8 cellular contexts compared by ENCODE assay signal in the genomic region with DNA sequence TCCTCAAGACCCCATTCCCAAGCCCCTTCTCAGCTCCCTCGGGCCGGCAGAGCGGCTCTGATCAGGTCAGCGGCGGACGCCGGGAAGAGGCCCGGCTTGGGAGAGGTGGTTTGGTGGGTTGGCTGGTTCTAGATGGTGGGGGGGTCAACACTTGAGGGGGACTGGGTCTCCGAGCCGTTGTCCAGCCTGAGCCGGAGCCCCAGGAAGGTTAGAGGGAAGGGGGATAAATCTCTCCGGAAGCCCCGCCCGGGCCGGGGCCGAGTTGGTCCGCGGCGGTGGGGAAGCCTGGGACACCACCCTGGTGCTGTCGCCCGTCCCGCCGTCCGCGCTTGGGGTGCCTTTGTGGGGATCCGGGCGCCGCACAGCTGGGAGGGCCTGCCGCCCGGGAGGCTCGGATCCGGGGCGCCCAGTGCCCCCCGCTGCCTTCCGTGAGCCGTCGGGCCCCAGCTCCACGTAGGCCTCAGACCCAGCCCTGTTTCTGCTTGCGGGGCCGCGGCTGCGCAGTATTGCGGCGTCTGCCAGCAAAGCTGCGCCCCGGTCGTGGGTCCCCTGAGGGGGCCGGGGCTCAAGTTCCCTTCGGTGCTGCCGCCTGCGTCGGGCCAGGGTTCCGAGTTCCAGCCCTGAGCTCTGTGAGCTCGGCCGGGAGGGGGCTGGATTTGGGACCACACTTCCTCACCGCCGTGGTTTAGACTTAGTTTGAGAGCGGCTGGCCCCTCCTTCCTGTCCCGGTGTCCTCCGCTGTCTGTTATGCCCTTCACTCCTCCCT. TPM values are rescaled to one million over a fixed set of nuclear protein-coding genes. Genes with fewer than 3 reads are reported as not detected.
A peak's percentile ranks its signal among the peaks of the same experiment; 100 is the strongest.
DNase-seq lines count a peak whose midpoint lies in the region; ATAC-seq, FAIRE-seq and TF ChIP-seq lines count a peak whose summit lies in the region.

No MANE protein-coding gene starts in this region.

- H3K9ac ChIP-seq in HepG2 (ENCODE audit: insufficient read depth, low read depth, low read length): peak overlapping the region; percentile 99

- H3K4me1 Mint-ChIP-seq in T-helper 2 cell treated with Interferon-gamma antibody and Interleukin-4, amounts not matched to agents 5 μg/mL and 100 μg/mL, for 36 hours (ENCODE audit: low read depth): peaks cover 31% of the 10 kb centered on the region
- H3K4me1 Mint-ChIP-seq in chondrocyte (ENCODE audit: low read depth): peaks cover 41% of the 10 kb centered on the region

- TSS peak; percentile 50 for BruUV-seq in HepG2 (replicated peaks; lab: Mats Ljungman, UMichigan)

- CTCF ChIA-PET in HepG2 (lab: Yijun Ruan, JAX; ENCODE audit: low intra/inter-chr PET ratio, low total read pairs): no interaction called here

- peaks cover 4 to 9% of the 10 kb centered on the region in 2 experiments; a peak in 3 of 5 replicates for H3K36me3 ChIP-seq in HepG2 (replicated peaks in 1 of 2; ENCODE audit: control insufficient read depth in 1 of 2, insufficient read depth in 2 of 2, low read length in 2 of 2)

- peaks cover 40% of the 10 kb centered on the region for H3K79me2 ChIP-seq in HepG2 (ENCODE audit: insufficient read depth, low read length)

- peaks cover 37% of the 10 kb centered on the region for H3K36me3 Mint-ChIP-seq in T-helper 2 cell treated with Interferon-gamma antibody and Interleukin-4, amounts not matched to agents 5 μg/mL and 100 μg/mL, for 36 hours (ENCODE audit: low read depth)
- H3K36me3 Mint-ChIP-seq in chondrocyte (ENCODE audit: low read depth): peaks cover 10% of the 10 kb centered on the region

- no peaks in the 10 kb centered on the region for H3K9me3 Mint-ChIP-seq in T-helper 2 cell treated with Interferon-gamma antibody and Interleukin-4, amounts not matched to agents 5 μg/mL and 100 μg/mL, for 36 hours
- H3K9me3 Mint-ChIP-seq in chondrocyte (ENCODE audit: low read depth): no peaks in the 10 kb centered on the region

- ATAC-seq in GM18870 (IDR thresholded peaks at IDR 0.05; ENCODE audit: unreplicated experiment) (peak; percentile 45), HG03066 (IDR thresholded peaks at IDR 0.05; ENCODE audit: low read depth, unreplicated experiment) (peak; percentile 57), HepG2 (peak; percentile 77)

- H3K9me3 ChIP-seq in HepG2 (ENCODE audit: low read length): no peaks in the 10 kb centered on the region

- peaks cover 36% of the 10 kb centered on the region for H3K4me1 ChIP-seq in HepG2 (ENCODE audit: insufficient read depth, low read length)

- H3K27ac Mint-ChIP-seq in T-helper 2 cell treated with Interferon-gamma antibody and Interleukin-4, amounts not matched to agents 5 μg/mL and 100 μg/mL, for 36 hours: peak overlapping the region; percentile 98
- H3K27ac Mint-ChIP-seq in chondrocyte (ENCODE audit: unreplicated experiment): peak overlapping the region; percentile 97

- no peaks in the 10 kb centered on the region; a peak in 1 of 5 replicates for H3K27me3 ChIP-seq in HepG2 (ENCODE audit: control insufficient read depth in 1 of 2, insufficient read depth in 2 of 2, low read length in 2 of 2)

- H3K4me2 ChIP-seq in HepG2 (ENCODE audit: low read depth, low read length): peak overlapping the region; percentile 99

- intact Hi-C loops in HepG2 (cut with micrococcal nuclease; ENCODE audit: unreplicated experiment): loop anchor here (2.0 kb wide), 1 partner anchor 15 kb away; no protein-coding TSS in a partner anchor

- DNase-seq in T-helper 2 cell treated with Interferon-gamma antibody and Interleukin-4, amounts not matched to agents 5 μg/mL and 100 μg/mL, for 36 hours (ENCODE audit: low spot score): peak; percentile 77
- DNase-seq in chondrocyte (ENCODE audit: low spot score) (no peak), HepG2 (ENCODE audit: low spot score) (peak; percentile 61), OCI-M2 (lab: John Stamatoyannopoulos, UW; ENCODE audit: unreplicated experiment) (no peak), DMS114 treated with DMSO at 0.1 percent for 48 hours (lab: John Stamatoyannopoulos, UW; ENCODE audit: unreplicated experiment) (no peak)
- DNase-seq in stimulated activated CD4-positive, alpha-beta T cell treated with anti-CD3 and anti-CD28 coated beads, TNF-alpha, amount 100 ng/mL, for 1 hour (ENCODE audit: low read depth in 3 of 3, low spot score in 1 of 3): peak; percentile 38 to 56 (median 48)

- H3K4me3 ChIP-seq in HepG2 (replicated peaks in 1 of 3; ENCODE audit: insufficient read depth in 1 of 3, low read depth in 2 of 3, low read length in 3 of 3): peak overlapping the region; percentile 86 to 97 (median 94)

- H3K4me3 Mint-ChIP-seq in T-helper 2 cell treated with Interferon-gamma antibody and Interleukin-4, amounts not matched to agents 5 μg/mL and 100 μg/mL, for 36 hours: peak overlapping the region; percentile 98
- peak overlapping the region; percentile 98 for H3K4me3 Mint-ChIP-seq in chondrocyte (ENCODE audit: unreplicated experiment)

- no peak for TF ChIP-seq CTCF in chondrocyte (IDR thresholded peaks at IDR 0.05)
- peak; percentile 29 for TF ChIP-seq CTCF in HepG2 (CRISPR knock-in tag; IDR thresholded peaks at IDR 0.05)

- no peak overlapping the region for H2AFZ ChIP-seq in HepG2 (ENCODE audit: low read length)

- FAIRE-seq in HepG2 (lab: Jason Lieb, UNC): peak; percentile 51

- no peak; the same call in 1 of the 2 replicates for TF ChIP-seq RAD21 in HepG2 (CRISPR knock-in tag; IDR thresholded peaks at IDR 0.05)

- TF ChIP-seq EP300 in HepG2 (IDR thresholded peaks at IDR 0.05; ENCODE audit: low read depth in 2 of 2, low read length in 2 of 2) (no peak), HepG2 (CRISPR knock-in tag; IDR thresholded peaks at IDR 0.05; ENCODE audit: borderline replicate concordance) (no peak)

- peak overlapping the region; percentile 90 for H3K27ac ChIP-seq in HepG2 (ENCODE audit: extremely low read length, insufficient read depth, low read length)

- peak; percentile 71 to 73; a peak in 3 of 4 replicates for TF ChIP-seq POLR2A in HepG2 (IDR thresholded peaks at IDR 0.05; ENCODE audit: insufficient read depth in 1 of 2, low read depth in 2 of 2, low read length in 2 of 2)

- in situ Hi-C loops in HepG2 (cut with HindIII; ENCODE audit: extremely low pct_ligation_motif_present, low pct_unique_long_range_greater_than_20kb): no loop called here

- no peaks in the 10 kb centered on the region for H3K27me3 Mint-ChIP-seq in T-helper 2 cell treated with Interferon-gamma antibody and Interleukin-4, amounts not matched to agents 5 μg/mL and 100 μg/mL, for 36 hours (ENCODE audit: low read depth)
- no peaks in the 10 kb centered on the region for H3K27me3 Mint-ChIP-seq in chondrocyte (ENCODE audit: low read depth)

- POLR2A ChIA-PET in HepG2 (lab: Yijun Ruan, JAX): interaction anchor here (0.9 to 5.1 kb wide), 11 partner anchors 9 to 88 kb away, joined by 3 to 102 read pairs (median 6); a partner anchor contains a TSS

- 2% methylated on average over 10 of the region's 60 CpGs for WGBS in HepG2 (ENCODE audit: low lambda C conversion rate)

- peaks cover 17% of the 10 kb centered on the region for H4K20me1 ChIP-seq in HepG2 (ENCODE audit: insufficient read depth, low read length)

RNA-seq across cellular contexts. Expression of a gene that starts 0.6 kb away (rescaled TPM):
- 7.2 to 12.7 TPM (median 8.3 TPM) in 3 replicates for total RNA-seq in chondrocyte
- 5.7 and 7.2 TPM in 2 replicates for total RNA-seq in HepG2 (2016; rRNA removed; fragmentation: Illumina TruSeq; extraction: Trizol)
- 0.20 and 0.44 TPM in 2 replicates for total RNA-seq in HepG2 (2016; cell fraction: cytosol; rRNA removed; fragmentation: Illumina TruSeq; extraction: Trizol; ENCODE audit: low read depth)
- total RNA-seq in HepG2 (2016; cell fraction: insoluble cytoplasmic fraction; rRNA removed; fragmentation: Illumina TruSeq; extraction: Trizol): 5.4 and 6.0 TPM in 2 replicates
- 2.1 and 2.2 TPM in 2 replicates for total RNA-seq in HepG2 (2016; cell fraction: membrane; rRNA removed; fragmentation: Illumina TruSeq; extraction: Trizol)
- total RNA-seq in HepG2 (2016; cell fraction: nucleus; rRNA removed; fragmentation: Illumina TruSeq; extraction: Trizol): 10.3 and 12.8 TPM in 2 replicates
- 11.6 and 11.7 TPM in 2 replicates for polyA plus RNA-seq in HepG2 (2011; rRNA removed)
- 4.4 and 5.3 TPM in 2 replicates for polyA plus RNA-seq in HepG2 (2011; cell fraction: cytosol; rRNA removed)
- 16.4 and 22.4 TPM in 2 replicates for polyA plus RNA-seq in HepG2 (2011; cell fraction: nucleus; rRNA removed)
- polyA plus RNA-seq in HepG2 (2012): 9.0 and 15.2 TPM in 2 replicates
- 0.20 and 0.26 TPM in 2 replicates for polyA plus RNA-seq in HepG2 (2016; cell fraction: cytosol; fragmentation: Illumina TruSeq; extraction: Trizol; ENCODE audit: low read depth)
- polyA plus RNA-seq in HepG2 (2016; cell fraction: insoluble cytoplasmic fraction; fragmentation: Illumina TruSeq; extraction: Trizol; ENCODE audit: low read depth): 5.4 and 5.6 TPM in 2 replicates
- polyA plus RNA-seq in HepG2 (2016; cell fraction: membrane; fragmentation: Illumina TruSeq; extraction: Trizol; ENCODE audit: low read depth): 0.95 and 1.1 TPM in 2 replicates
- polyA plus RNA-seq in HepG2 (2016; cell fraction: nucleus; fragmentation: Illumina TruSeq; extraction: Trizol; ENCODE audit: insufficient read depth, low read depth): 27.9 and 33.0 TPM in 2 replicates
- 9.3 and 15.7 TPM in 2 replicates for polyA minus RNA-seq in HepG2 (2011; rRNA and poly(A)+ RNA removed; ENCODE audit: low replicate concordance)
- 2.7 and 3.2 TPM in 2 replicates for polyA minus RNA-seq in HepG2 (2011; cell fraction: cytosol; rRNA and poly(A)+ RNA removed)
- polyA minus RNA-seq in HepG2 (2011; cell fraction: nucleus; rRNA and poly(A)+ RNA removed): 22.7 and 24.9 TPM in 2 replicates

RNA-seq across cellular contexts. Expression of a gene that starts 17.8 kb away (rescaled TPM):
- 995 to 1,189 TPM (median 1,167 TPM) in 3 replicates for total RNA-seq in chondrocyte
- total RNA-seq in HepG2 (2016; rRNA removed; fragmentation: Illumina TruSeq; extraction: Trizol): 2,514 and 3,226 TPM in 2 replicates
- total RNA-seq in HepG2 (2016; cell fraction: cytosol; rRNA removed; fragmentation: Illumina TruSeq; extraction: Trizol; ENCODE audit: low read depth): 4,063 and 4,402 TPM in 2 replicates
- total RNA-seq in HepG2 (2016; cell fraction: insoluble cytoplasmic fraction; rRNA removed; fragmentation: Illumina TruSeq; extraction: Trizol): 2,554 and 3,310 TPM in 2 replicates
- total RNA-seq in HepG2 (2016; cell fraction: membrane; rRNA removed; fragmentation: Illumina TruSeq; extraction: Trizol): 5,165 and 5,275 TPM in 2 replicates
- total RNA-seq in HepG2 (2016; cell fraction: nucleus; rRNA removed; fragmentation: Illumina TruSeq; extraction: Trizol): 943 and 1,018 TPM in 2 replicates
- 6,141 and 6,693 TPM in 2 replicates for polyA plus RNA-seq in HepG2 (2011; rRNA removed)
- polyA plus RNA-seq in HepG2 (2011; cell fraction: cytosol; rRNA removed): 6,517 and 7,296 TPM in 2 replicates
- polyA plus RNA-seq in HepG2 (2011; cell fraction: nucleus; rRNA removed): 2,166 and 2,467 TPM in 2 replicates
- polyA plus RNA-seq in HepG2 (2012): 4,104 and 4,114 TPM in 2 replicates
- polyA plus RNA-seq in HepG2 (2016; cell fraction: cytosol; fragmentation: Illumina TruSeq; extraction: Trizol; ENCODE audit: low read depth): 3,699 and 3,997 TPM in 2 replicates
- polyA plus RNA-seq in HepG2 (2016; cell fraction: insoluble cytoplasmic fraction; fragmentation: Illumina TruSeq; extraction: Trizol; ENCODE audit: low read depth): 3,545 and 3,580 TPM in 2 replicates
- polyA plus RNA-seq in HepG2 (2016; cell fraction: membrane; fragmentation: Illumina TruSeq; extraction: Trizol; ENCODE audit: low read depth): 4,862 and 5,343 TPM in 2 replicates
- 1,515 and 1,598 TPM in 2 replicates for polyA plus RNA-seq in HepG2 (2016; cell fraction: nucleus; fragmentation: Illumina TruSeq; extraction: Trizol; ENCODE audit: insufficient read depth, low read depth)
- polyA minus RNA-seq in HepG2 (2011; rRNA and poly(A)+ RNA removed; ENCODE audit: low replicate concordance): 10,364 and 11,951 TPM in 2 replicates
- polyA minus RNA-seq in HepG2 (2011; cell fraction: cytosol; rRNA and poly(A)+ RNA removed): 2,548 and 2,636 TPM in 2 replicates
- 1,064 and 1,481 TPM in 2 replicates for polyA minus RNA-seq in HepG2 (2011; cell fraction: nucleus; rRNA and poly(A)+ RNA removed)

RNA-seq across cellular contexts. Expression of a gene that starts 38.4 kb away (rescaled TPM):
- 17.9 to 24.3 TPM (median 19.3 TPM) in 3 replicates for total RNA-seq in chondrocyte
- total RNA-seq in HepG2 (2016; rRNA removed; fragmentation: Illumina TruSeq; extraction: Trizol): 10.9 and 16.7 TPM in 2 replicates
- 3.4 and 3.6 TPM in 2 replicates for total RNA-seq in HepG2 (2016; cell fraction: cytosol; rRNA removed; fragmentation: Illumina TruSeq; extraction: Trizol; ENCODE audit: low read depth)
- total RNA-seq in HepG2 (2016; cell fraction: insoluble cytoplasmic fraction; rRNA removed; fragmentation: Illumina TruSeq; extraction: Trizol): 12.4 and 16.7 TPM in 2 replicates
- total RNA-seq in HepG2 (2016; cell fraction: membrane; rRNA removed; fragmentation: Illumina TruSeq; extraction: Trizol): 9.1 and 9.7 TPM in 2 replicates
- total RNA-seq in HepG2 (2016; cell fraction: nucleus; rRNA removed; fragmentation: Illumina TruSeq; extraction: Trizol): 11.4 and 13.1 TPM in 2 replicates
- 10.2 and 10.9 TPM in 2 replicates for polyA plus RNA-seq in HepG2 (2011; rRNA removed)
- 5.4 and 6.4 TPM in 2 replicates for polyA plus RNA-seq in HepG2 (2011; cell fraction: cytosol; rRNA removed)
- polyA plus RNA-seq in HepG2 (2011; cell fraction: nucleus; rRNA removed): 66.0 and 81.3 TPM in 2 replicates
- polyA plus RNA-seq in HepG2 (2012): 10.5 and 10.9 TPM in 2 replicates
- polyA plus RNA-seq in HepG2 (2016; cell fraction: cytosol; fragmentation: Illumina TruSeq; extraction: Trizol; ENCODE audit: low read depth): 2.6 and 3.0 TPM in 2 replicates
- polyA plus RNA-seq in HepG2 (2016; cell fraction: insoluble cytoplasmic fraction; fragmentation: Illumina TruSeq; extraction: Trizol; ENCODE audit: low read depth): 15.2 and 16.5 TPM in 2 replicates
- polyA plus RNA-seq in HepG2 (2016; cell fraction: membrane; fragmentation: Illumina TruSeq; extraction: Trizol; ENCODE audit: low read depth): 7.8 and 8.3 TPM in 2 replicates
- polyA plus RNA-seq in HepG2 (2016; cell fraction: nucleus; fragmentation: Illumina TruSeq; extraction: Trizol; ENCODE audit: insufficient read depth, low read depth): 28.6 and 33.8 TPM in 2 replicates
- 7.5 and 14.8 TPM in 2 replicates for polyA minus RNA-seq in HepG2 (2011; rRNA and poly(A)+ RNA removed; ENCODE audit: low replicate concordance)
- polyA minus RNA-seq in HepG2 (2011; cell fraction: cytosol; rRNA and poly(A)+ RNA removed): 3.3 and 3.7 TPM in 2 replicates
- 17.4 and 18.8 TPM in 2 replicates for polyA minus RNA-seq in HepG2 (2011; cell fraction: nucleus; rRNA and poly(A)+ RNA removed)

RNA-seq across cellular contexts. Expression of a gene that starts 56.5 kb away (rescaled TPM):
- total RNA-seq in chondrocyte: 4.2 to 8.1 TPM (median 5.7 TPM) in 3 replicates
- not detected in 2 replicates for total RNA-seq in HepG2 (2016; rRNA removed; fragmentation: Illumina TruSeq; extraction: Trizol)
- total RNA-seq in HepG2 (2016; cell fraction: cytosol; rRNA removed; fragmentation: Illumina TruSeq; extraction: Trizol; ENCODE audit: low read depth): not detected in 2 replicates
- not detected in 2 replicates for total RNA-seq in HepG2 (2016; cell fraction: insoluble cytoplasmic fraction; rRNA removed; fragmentation: Illumina TruSeq; extraction: Trizol)
- not detected in 2 replicates for total RNA-seq in HepG2 (2016; cell fraction: membrane; rRNA removed; fragmentation: Illumina TruSeq; extraction: Trizol)
- not detected in 2 replicates for total RNA-seq in HepG2 (2016; cell fraction: nucleus; rRNA removed; fragmentation: Illumina TruSeq; extraction: Trizol)
- polyA plus RNA-seq in HepG2 (2011; rRNA removed): 0.10 and 0.13 TPM in 2 replicates
- polyA plus RNA-seq in HepG2 (2011; cell fraction: cytosol; rRNA removed): 0.11 and 0.13 TPM in 2 replicates
- 0.16 and 0.29 TPM in 2 replicates for polyA plus RNA-seq in HepG2 (2011; cell fraction: nucleus; rRNA removed)
- polyA plus RNA-seq in HepG2 (2012): 0.13 TPM in 1 of 2 replicates, not detected in the other
- polyA plus RNA-seq in HepG2 (2016; cell fraction: cytosol; fragmentation: Illumina TruSeq; extraction: Trizol; ENCODE audit: low read depth): not detected in 2 replicates
- polyA plus RNA-seq in HepG2 (2016; cell fraction: insoluble cytoplasmic fraction; fragmentation: Illumina TruSeq; extraction: Trizol; ENCODE audit: low read depth): not detected in 2 replicates
- polyA plus RNA-seq in HepG2 (2016; cell fraction: membrane; fragmentation: Illumina TruSeq; extraction: Trizol; ENCODE audit: low read depth): 0.23 TPM in 1 of 2 replicates, not detected in the other
- polyA plus RNA-seq in HepG2 (2016; cell fraction: nucleus; fragmentation: Illumina TruSeq; extraction: Trizol; ENCODE audit: insufficient read depth, low read depth): not detected in 2 replicates
- 10.8 TPM in 1 of 2 replicates, not detected in the other for polyA minus RNA-seq in HepG2 (2011; rRNA and poly(A)+ RNA removed; ENCODE audit: low replicate concordance)
- 0.88 TPM in 1 of 2 replicates, not detected in the other for polyA minus RNA-seq in HepG2 (2011; cell fraction: cytosol; rRNA and poly(A)+ RNA removed)
- polyA minus RNA-seq in HepG2 (2011; cell fraction: nucleus; rRNA and poly(A)+ RNA removed): 1.2 TPM in 1 of 2 replicates, not detected in the other

Comparison
In these comparisons a context has a peak if more than half of its experiments do, and no peak if none do; other contexts are left out.
1. DNase-seq: peak in T-helper 2 cell treated with Interferon-gamma antibody and Interleukin-4, amounts not matched to agents 5 μg/mL and 100 μg/mL, for 36 hours (single experiment), HepG2 (single experiment) and stimulated activated CD4-positive, alpha-beta T cell treated with anti-CD3 and anti-CD28 coated beads, TNF-alpha, amount 100 ng/mL, for 1 hour (3 of 3); none in chondrocyte (single experiment), OCI-M2 (single experiment) and DMS114 treated with DMSO at 0.1 percent for 48 hours (single experiment).
2. Peak in every context shown above with its lines, with median percentiles within 50 percentile points of each other: ATAC-seq.